10 cellular contexts compared by ENCODE assay signal in the genomic region with DNA sequence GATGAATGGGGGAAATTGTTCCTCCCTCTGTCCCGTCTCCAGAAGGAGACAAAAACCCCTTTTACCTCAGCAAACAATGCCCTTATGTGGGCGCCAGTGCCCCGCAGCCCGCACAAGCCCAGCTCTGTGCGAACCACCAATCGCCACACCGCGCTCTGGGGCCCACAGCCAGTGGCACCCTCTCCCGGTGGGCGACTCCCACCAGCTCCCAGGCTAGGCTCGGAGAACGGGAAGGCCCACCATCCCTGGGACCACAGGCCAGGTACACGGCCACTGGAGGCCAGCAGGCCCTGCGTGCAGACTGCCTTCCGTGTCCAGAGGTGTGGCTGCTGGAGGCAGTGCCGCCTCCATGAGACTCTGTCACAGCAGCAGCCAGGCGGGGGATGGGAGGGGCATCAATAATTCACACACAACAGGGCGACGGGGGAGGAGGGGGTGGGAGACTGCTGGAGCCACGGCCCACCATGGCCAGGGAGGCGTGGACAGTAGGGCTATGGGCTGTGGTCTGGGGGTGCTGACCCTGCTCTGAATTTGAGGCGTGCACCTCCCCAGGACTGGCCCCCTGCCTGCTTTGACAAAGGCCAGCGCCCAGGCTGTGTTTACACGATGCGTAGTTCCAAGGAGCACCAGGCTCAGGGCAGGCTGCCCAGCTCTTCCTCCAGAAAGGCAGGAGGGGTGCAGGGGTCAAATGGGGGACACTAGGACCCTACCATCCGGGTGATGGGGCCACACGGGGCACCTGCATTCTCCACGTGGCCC.
DNase-seq lines count a peak whose midpoint lies in the region; ATAC-seq and TF ChIP-seq lines count a peak whose summit lies in the region.
"Had no signal": no experiment of that assay in that cellular context is flagged by ENCODE, and none has a peak within 500 bp of the region (broad histone marks: within the 10 kb centered on the region; RNA-seq: fewer than 3 reads in every experiment).

No MANE protein-coding gene starts in this region.

- DNase-seq in C1 segment of cervical spinal cord (lab: John Stamatoyannopoulos, UW) (peak in 12 of 14 donors; percentile 66 to 97 (median 92)), astrocyte of the hippocampus (ENCODE audit: low read depth, low spot score) (peak; percentile 70), inferior parietal cortex (ENCODE audit: extremely low spot score) (peak; percentile 86), pons (ENCODE audit: low spot score) (peak; percentile 98), BE2C (no peak), GM03348 (ENCODE audit: low spot score) (no peak)
- no peak for DNase-seq in activated CD4-positive, CD25-positive, alpha-beta regulatory T cell treated with anti-CD3 and anti-CD28 coated beads, Interleukin-2, amount 50 U/mL, for 72 hours
- DNase-seq: AML-193, HCEC 1CT had no signal

- ATAC-seq in HG03175 (IDR thresholded peaks at IDR 0.05; ENCODE audit: unreplicated experiment), result no peak

- H3K27me3 ChIP-seq in BE2C, result no peaks in the 10 kb centered on the region

- H3K4me3 ChIP-seq in BE2C (ENCODE audit: low read depth, low read length), result no peak overlapping the region

- peaks cover 17% of the 10 kb centered on the region for H3K36me3 ChIP-seq in BE2C

- no peaks in the 10 kb centered on the region for H3K9me3 ChIP-seq in BE2C

- peaks cover 8% of the 10 kb centered on the region for H3K4me1 ChIP-seq in BE2C

- no peak for TF ChIP-seq CTCF in BE2C (IDR thresholded peaks at IDR 0.05; ENCODE audit: low read depth, low read length)

Comparison
In these comparisons a context has a peak if more than half of its experiments do, and no peak if none do; other contexts are left out.
1. DNase-seq: peak in C1 segment of cervical spinal cord (12 of 14), astrocyte of the hippocampus (single experiment), inferior parietal cortex (single experiment) and pons (single experiment); none in BE2C (single experiment), GM03348 (single experiment) and activated CD4-positive, CD25-positive, alpha-beta regulatory T cell treated with anti-CD3 and anti-CD28 coated beads, Interleukin-2, amount 50 U/mL, for 72 hours (single experiment).